ENCODE assay signal across 24 cellular contexts in the genomic region with DNA sequence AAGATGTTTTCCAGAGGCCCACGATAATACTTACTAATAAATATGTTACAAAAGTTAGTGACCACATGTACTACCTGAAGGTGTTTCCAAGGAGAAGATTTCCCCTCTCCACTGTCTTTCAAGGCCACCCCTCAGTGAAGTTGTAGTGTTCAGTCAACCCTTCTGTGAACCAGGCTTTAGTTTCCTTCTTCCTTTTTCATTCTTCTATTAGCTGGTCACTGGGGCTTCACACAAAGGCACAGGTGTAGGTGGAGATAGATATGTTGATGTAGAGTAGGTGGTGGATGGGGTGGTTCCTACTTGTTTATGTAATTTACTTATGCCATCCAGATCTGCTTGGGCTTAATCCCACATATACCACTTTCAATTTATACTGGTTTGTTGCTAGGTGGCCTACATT. TPM values are rescaled to one million over a fixed set of nuclear protein-coding genes. Genes with fewer than 3 reads are reported as not detected.
"Had no signal": no experiment of that assay in that cellular context is flagged by ENCODE, and none has a peak within 500 bp of the region (broad histone marks: within the 10 kb centered on the region; RNA-seq: fewer than 3 reads in every experiment).

No MANE protein-coding gene starts in this region.

- H3K4me3 ChIP-seq: heart right ventricle, psoas muscle, right lobe of liver, testis, tibial nerve, upper lobe of right lung, vagina had no signal

- DNase-seq: dermis blood vessel endothelial cell; foreskin melanocyte; heart right ventricle; hypothalamus; kidney glomerular epithelial cell; naive thymus-derived CD4-positive, alpha-beta T cell; nephron progenitor cell; psoas muscle; retina; right lobe of liver; stimulated activated CD4-positive, alpha-beta T cell treated with anti-CD3 and anti-CD28 coated beads, Interleukin-4, amount 100 ng/mL, for 1 hour; stimulated activated CD8-positive, alpha-beta memory T cell treated with anti-CD3 and anti-CD28 coated beads, Interleukin-4, amount 100 ng/mL, for 48 hours; testis; upper lobe of right lung had no signal

- H3K27me3 Mint-ChIP-seq: naive thymus-derived CD4-positive, alpha-beta T cell; stimulated activated naive CD8-positive, alpha-beta T cell treated with anti-CD3 and anti-CD28 coated beads, Interleukin-15, Interleukin-2, amounts not matched to agents 100 ng/mL and 50 ng/mL, for 24 hours had no signal

- H3K4me3 Mint-ChIP-seq: naive thymus-derived CD4-positive, alpha-beta T cell; nephron progenitor cell; stimulated activated effector memory CD8-positive, alpha-beta T cell treated with anti-CD3 and anti-CD28 coated beads, Interleukin-12 subunit alpha, Interleukin-12 subunit beta, amount 100 ng/mL, for 72 hours; stimulated activated naive CD8-positive, alpha-beta T cell treated with anti-CD3 and anti-CD28 coated beads, Interleukin-15, Interleukin-2, amounts not matched to agents 100 ng/mL and 50 ng/mL, for 24 hours had no signal

- H3K27me3 ChIP-seq: heart right ventricle, right lobe of liver, testis, tibial nerve, upper lobe of right lung, vagina had no signal

- H3K36me3 ChIP-seq: heart right ventricle, right lobe of liver, tibial nerve, upper lobe of right lung, vagina had no signal

- H3K4me1 ChIP-seq: heart right ventricle, psoas muscle, right lobe of liver, testis, upper lobe of right lung, vagina had no signal

- H3K27ac ChIP-seq: heart right ventricle, psoas muscle, right lobe of liver, testis, tibial nerve, upper lobe of right lung, vagina had no signal

- H3K36me3 Mint-ChIP-seq: naive thymus-derived CD4-positive, alpha-beta T cell; stimulated activated effector memory CD8-positive, alpha-beta T cell treated with anti-CD3 and anti-CD28 coated beads, Interleukin-12 subunit alpha, Interleukin-12 subunit beta, amount 100 ng/mL, for 72 hours had no signal

- H3K9me3 Mint-ChIP-seq: nephron progenitor cell; stimulated activated effector memory CD8-positive, alpha-beta T cell treated with anti-CD3 and anti-CD28 coated beads, Interleukin-12 subunit alpha, Interleukin-12 subunit beta, amount 100 ng/mL, for 72 hours; stimulated activated naive CD8-positive, alpha-beta T cell treated with anti-CD3 and anti-CD28 coated beads, Interleukin-15, Interleukin-2, amounts not matched to agents 100 ng/mL and 50 ng/mL, for 24 hours had no signal

- ATAC-seq: heart right ventricle; naive thymus-derived CD4-positive, alpha-beta T cell; psoas muscle; right lobe of liver; stimulated activated effector memory CD8-positive, alpha-beta T cell treated with anti-CD3 and anti-CD28 coated beads, Interleukin-12 subunit alpha, Interleukin-12 subunit beta, amount 100 ng/mL, for 72 hours had no signal

- H3K4me1 Mint-ChIP-seq: naive thymus-derived CD4-positive, alpha-beta T cell; nephron progenitor cell; stimulated activated effector memory CD8-positive, alpha-beta T cell treated with anti-CD3 and anti-CD28 coated beads, Interleukin-12 subunit alpha, Interleukin-12 subunit beta, amount 100 ng/mL, for 72 hours had no signal

- H3K27ac Mint-ChIP-seq: naive thymus-derived CD4-positive, alpha-beta T cell; nephron progenitor cell; stimulated activated effector memory CD8-positive, alpha-beta T cell treated with anti-CD3 and anti-CD28 coated beads, Interleukin-12 subunit alpha, Interleukin-12 subunit beta, amount 100 ng/mL, for 72 hours; stimulated activated naive CD8-positive, alpha-beta T cell treated with anti-CD3 and anti-CD28 coated beads, Interleukin-15, Interleukin-2, amounts not matched to agents 100 ng/mL and 50 ng/mL, for 24 hours had no signal

RNA-seq across cellular contexts. Expression of a gene that starts 43.3 kb away (rescaled TPM):
- total RNA-seq: dermis blood vessel endothelial cell; glomerular endothelial cell; heart right ventricle; liver; lung microvascular endothelial cell; mesenteric fat pad; mononuclear cell; naive thymus-derived CD4-positive, alpha-beta T cell; omental fat pad; psoas muscle; right lobe of liver; tibial nerve; upper lobe of right lung; vagina had no signal

RNA-seq across cellular contexts. Expression of a gene that starts 45.9 kb away (rescaled TPM):
- total RNA-seq: dermis blood vessel endothelial cell; glomerular endothelial cell; heart right ventricle; liver; lung microvascular endothelial cell; mesenteric fat pad; mononuclear cell; naive thymus-derived CD4-positive, alpha-beta T cell; omental fat pad; right lobe of liver; tibial nerve; upper lobe of right lung; vagina had no signal
